In the genomic region with DNA sequence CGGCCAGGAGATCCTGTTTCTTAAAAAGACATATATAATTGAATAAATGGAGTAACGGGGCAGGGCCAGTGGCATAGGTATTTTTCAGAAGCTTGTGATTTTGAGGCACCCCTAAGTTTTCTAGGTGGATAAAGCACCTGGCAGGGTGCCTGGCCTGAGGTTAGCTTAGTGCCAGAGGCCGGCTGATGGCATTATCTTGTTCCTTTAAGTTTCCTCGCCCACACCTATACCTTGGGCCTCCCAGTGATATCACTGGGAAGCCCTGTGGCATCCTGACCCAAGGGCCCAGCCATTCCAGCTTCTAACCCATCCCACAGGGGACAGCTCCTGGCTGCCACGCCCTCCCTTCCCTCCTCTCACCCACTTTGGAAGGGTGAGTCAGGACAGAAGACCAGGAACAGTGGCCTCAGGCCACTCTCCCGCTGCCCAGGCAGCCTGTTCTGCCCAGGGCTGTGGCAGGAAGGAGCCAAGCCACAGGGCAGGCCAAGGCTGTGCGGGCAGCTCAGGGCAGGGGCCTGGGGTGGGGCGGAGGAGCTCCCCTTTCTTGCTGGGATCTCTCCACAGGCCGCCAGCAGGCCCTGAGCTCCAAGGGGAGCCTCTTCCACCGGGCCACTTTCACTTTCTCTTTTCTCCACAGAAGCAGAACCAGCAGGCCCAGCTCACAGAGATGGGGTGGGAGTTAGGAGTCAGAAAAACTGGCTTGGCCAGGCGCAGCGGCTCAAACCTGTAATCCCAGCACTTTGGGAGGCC, we compare ENCODE assay signal across 8 cellular contexts.
DNase-seq lines count a peak whose midpoint lies in the region; ATAC-seq, FAIRE-seq and TF ChIP-seq lines count a peak whose summit lies in the region.

No MANE protein-coding gene starts in this region.

- H3K4me1 Mint-ChIP-seq in type B pancreatic cell (ENCODE audit: unreplicated experiment): peaks cover 49% of the 10 kb centered on the region

- no peak overlapping the region for H3K4me3 ChIP-seq in endothelial cell of umbilical vein (replicated peaks in 1 of 3; ENCODE audit: insufficient read depth in 1 of 3, low read depth in 1 of 3, low read length in 3 of 3)
- H3K4me3 ChIP-seq in muscle layer of duodenum (ENCODE audit: low read depth in 1 of 2, low read length in 2 of 2): peak overlapping the region; percentile 30 to 50

- H3K4me3 Mint-ChIP-seq in type B pancreatic cell: peak overlapping the region; percentile 49

- DNase-seq in DMS153 treated with DMSO at 0.1 percent for 48 hours (lab: John Stamatoyannopoulos, UW; ENCODE audit: unreplicated experiment) (peak; percentile 28), M059J (ENCODE audit: low read depth) (peak; percentile 98), endothelial cell of umbilical vein (ENCODE audit: low read depth, low spot score) (peak; percentile 72), type B pancreatic cell (ENCODE audit: extremely low spot score, unreplicated experiment) (no peak)
- peak; percentile 46 to 51 for DNase-seq in activated CD4-positive, alpha-beta T cell treated with anti-CD3 and anti-CD28 coated beads, Interleukin-2, amount 50 U/mL, for 4 hours

- no peak for TF ChIP-seq POLR2A in endothelial cell of umbilical vein (IDR thresholded peaks at IDR 0.05; ENCODE audit: low read depth, low read length)

- peak overlapping the region; percentile 72 for H3K27ac ChIP-seq in endothelial cell of umbilical vein (ENCODE audit: insufficient read depth, low read depth, low read length)
- peak overlapping the region; percentile 93 for H3K27ac ChIP-seq in muscle layer of duodenum (ENCODE audit: low read length)

- BruUV-seq in endothelial cell of umbilical vein (replicated peaks; lab: Mats Ljungman, UMichigan): no TSS peak

- intact Hi-C loops in endothelial cell of umbilical vein (cut with micrococcal nuclease): loop anchor here (10.0 kb wide), 1 partner anchor 661 kb away; the partner anchor contains the start of gene SPTLC2

- no peak for ATAC-seq in GM19351 (IDR thresholded peaks at IDR 0.05; ENCODE audit: unreplicated experiment)
- ATAC-seq in HG03108 (IDR thresholded peaks at IDR 0.05; ENCODE audit: unreplicated experiment): no peak

- H3K9me1 ChIP-seq in endothelial cell of umbilical vein (replicated peaks; ENCODE audit: control insufficient read depth, extremely low read depth, insufficient read depth, low read length): no peaks in the 10 kb centered on the region

- no peaks in the 10 kb centered on the region for H3K36me3 ChIP-seq in endothelial cell of umbilical vein (ENCODE audit: control insufficient read depth in 2 of 2, extremely low read depth in 1 of 2, insufficient read depth in 2 of 2, low read length in 2 of 2)
- no peaks in the 10 kb centered on the region for H3K36me3 ChIP-seq in muscle layer of duodenum (ENCODE audit: control insufficient read depth in 1 of 2, insufficient read depth in 2 of 2, low read length in 2 of 2)

- no peaks in the 10 kb centered on the region for H3K36me3 Mint-ChIP-seq in type B pancreatic cell

- peak overlapping the region; percentile 11 for H2AFZ ChIP-seq in endothelial cell of umbilical vein (ENCODE audit: low read depth, low read length)

- H3K4me1 ChIP-seq in endothelial cell of umbilical vein (ENCODE audit: control insufficient read depth, extremely low read depth, insufficient read depth, low read length): peaks cover 71% of the 10 kb centered on the region
- H3K4me1 ChIP-seq in muscle layer of duodenum (ENCODE audit: control insufficient read depth in 1 of 2, insufficient read depth in 2 of 2, low read length in 2 of 2): peaks cover 23 to 50% of the 10 kb centered on the region in 2 donors

- H3K9me3 ChIP-seq in endothelial cell of umbilical vein (replicated peaks; ENCODE audit: control insufficient read depth, insufficient read depth, low read length) (no peaks in the 10 kb centered on the region), muscle layer of duodenum (ENCODE audit: control insufficient read depth in 1 of 2, low read length in 2 of 2) (no peaks in the 10 kb centered on the region)

- no peaks in the 10 kb centered on the region for H3K27me3 Mint-ChIP-seq in type B pancreatic cell

- peak; percentile 80 for FAIRE-seq in endothelial cell of umbilical vein (lab: Jason Lieb, UNC)

- no peak for TF ChIP-seq CTCF in endothelial cell of umbilical vein (IDR thresholded peaks at IDR 0.05; ENCODE audit: extremely low read depth in 1 of 2, insufficient read depth in 1 of 2, low read depth in 1 of 2, low read length in 2 of 2)
- no peak for TF ChIP-seq CTCF in type B pancreatic cell (conservative IDR thresholded peaks at IDR 0.05)

- no peaks in the 10 kb centered on the region for H4K20me1 ChIP-seq in endothelial cell of umbilical vein (replicated peaks; ENCODE audit: control insufficient read depth, extremely low read depth, insufficient read depth, low read length)

- dilution Hi-C loops in endothelial cell of umbilical vein (cut with MboI; ENCODE audit: extremely low pct_ligation_motif_present, low sequenced_read_pairs): no loop called here

- peak overlapping the region; percentile 15 for H3K9ac ChIP-seq in endothelial cell of umbilical vein (replicated peaks; ENCODE audit: extremely low read depth, insufficient read depth, low read length)

- no peaks in the 10 kb centered on the region for H3K9me3 Mint-ChIP-seq in type B pancreatic cell

- H3K27ac Mint-ChIP-seq in type B pancreatic cell: peak overlapping the region; percentile 75

- POLR2A ChIA-PET in endothelial cell of umbilical vein (lab: Charles Lee): interaction anchor here (0.6 kb wide), 1 partner anchor 73 kb away, joined by 3 read pairs; no protein-coding TSS in a partner anchor

- H3K79me2 ChIP-seq in endothelial cell of umbilical vein (ENCODE audit: control insufficient read depth, insufficient read depth, low read length): no peaks in the 10 kb centered on the region

- H3K27me3 ChIP-seq in endothelial cell of umbilical vein (ENCODE audit: control insufficient read depth in 2 of 2, insufficient read depth in 2 of 2, low read length in 2 of 2) (no peaks in the 10 kb centered on the region), muscle layer of duodenum (ENCODE audit: low read depth, low read length) (no peaks in the 10 kb centered on the region)

- peak overlapping the region; percentile 57 for H3K4me2 ChIP-seq in endothelial cell of umbilical vein (ENCODE audit: insufficient read depth, low read length)

- CTCF ChIA-PET in endothelial cell of umbilical vein (lab: Charles Lee): interaction anchor here (0.6 to 5.1 kb wide), 12 partner anchors 11 to 117 kb away, joined by 3 to 49 read pairs (median 3); no protein-coding TSS in a partner anchor

TF ChIP-seq in endothelial cell of umbilical vein, 7 proteins besides CTCF, POLR2A, EP300 and RAD21:
- TF ChIP-seq POLR2AphosphoS5 (IDR thresholded peaks at IDR 0.05; ENCODE audit: insufficient read depth, low read depth, low read length) (no peak), JUN (IDR thresholded peaks at IDR 0.05; ENCODE audit: borderline replicate concordance, insufficient read depth, insufficient read length, low read depth) (no peak), FOS (IDR thresholded peaks at IDR 0.05; ENCODE audit: borderline replicate concordance, insufficient read depth, low read length) (no peak), GATA2 (IDR thresholded peaks at IDR 0.05; ENCODE audit: insufficient read depth, insufficient read length, low read depth, low read length) (no peak), EZH2 (IDR thresholded peaks at IDR 0.05; ENCODE audit: borderline replicate concordance, low read depth, low read length, severe bottlenecking) (no peak), MYC (IDR thresholded peaks at IDR 0.05; ENCODE audit: low read depth, low read length) (no peak)
- TF ChIP-seq, protein P1, sequence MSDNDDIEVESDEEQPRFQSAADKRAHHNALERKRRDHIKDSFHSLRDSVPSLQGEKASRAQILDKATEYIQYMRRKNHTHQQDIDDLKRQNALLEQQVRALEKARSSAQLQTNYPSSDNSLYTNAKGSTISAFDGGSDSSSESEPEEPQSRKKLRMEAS (IDR thresholded peaks at IDR 0.05; ENCODE audit: insufficient read depth, insufficient read length): no peak
TF ChIP-seq in endothelial cell of umbilical vein: peak in this region for 0.

Comparison
In these comparisons a context has a peak if more than half of its experiments do, and no peak if none do; other contexts are left out.
1. H3K4me3 ChIP-seq: peak in muscle layer of duodenum (2 of 2); none in endothelial cell of umbilical vein (0 of 3).